22 cellular contexts compared by ENCODE assay signal in genomic region chr5:99646011-99646647, GRCh38.
"Had no signal": no experiment of that assay in that cellular context is flagged by ENCODE, and none has a peak within 500 bp of the region (broad histone marks: within the 10 kb centered on the region; RNA-seq: fewer than 3 reads in every experiment).

No MANE protein-coding gene starts in this region.

- DNase-seq: activated CD4-positive, alpha-beta T cell treated with anti-CD3 and anti-CD28 coated beads, Interleukin-2, amount 10 ng/mL, durations not matched to agents 7 days and 5 days; activated CD8-positive, alpha-beta memory T cell treated with anti-CD3 and anti-CD28 coated beads, Interleukin-2, amount 50 U/mL, for 4 hours; activated effector memory CD4-positive, alpha-beta T cell treated with Interleukin-2 at 50 U/mL for 16 hours; activated naive CD4-positive, alpha-beta T cell treated with anti-CD3 and anti-CD28 coated beads, Interleukin-2, amount 10 ng/mL, durations not matched to agents 7 days and 5 days; activated naive CD8-positive, alpha-beta T cell treated with anti-CD3 and anti-CD28 coated beads, Interleukin-2, amount 50 U/mL, for 24 hours; activated T-cell treated with anti-CD3 and anti-CD28 coated beads, Interleukin-2, amount 50 U/mL, for 4 hours; aorta; effector CD8-positive, alpha-beta T cell; esophagus squamous epithelium; islet precursor cell; midbrain; occipital lobe; stimulated activated naive CD8-positive, alpha-beta T cell treated with anti-CD3 and anti-CD28 coated beads, Interleukin-15, Interleukin-2, amounts not matched to agents 100 U/mL and 50 U/mL, for 24 hours; substantia nigra; T-helper 1 cell; T-helper 9 cell; tibial artery had no signal

- H3K36me3 ChIP-seq: esophagus squamous epithelium, right atrium auricular region, tibial artery had no signal

- H3K4me1 Mint-ChIP-seq: activated CD4-positive, alpha-beta T cell treated with anti-CD3 and anti-CD28 coated beads, Interleukin-2, amount 10 ng/mL, durations not matched to agents 7 days and 5 days; activated naive CD4-positive, alpha-beta T cell treated with anti-CD3 and anti-CD28 coated beads, Interleukin-2, amount 10 ng/mL, durations not matched to agents 7 days and 5 days; activated naive CD8-positive, alpha-beta T cell treated with anti-CD3 and anti-CD28 coated beads, Interleukin-2, amount 50 U/mL, for 24 hours; nephron had no signal

- H3K36me3 Mint-ChIP-seq: activated naive CD4-positive, alpha-beta T cell treated with anti-CD3 and anti-CD28 coated beads, Interleukin-2, amount 10 ng/mL, durations not matched to agents 7 days and 5 days had no signal

- H3K4me3 Mint-ChIP-seq: activated CD4-positive, alpha-beta T cell treated with anti-CD3 and anti-CD28 coated beads, Interleukin-2, amount 10 ng/mL, durations not matched to agents 7 days and 5 days; activated naive CD4-positive, alpha-beta T cell treated with anti-CD3 and anti-CD28 coated beads, Interleukin-2, amount 10 ng/mL, durations not matched to agents 7 days and 5 days; activated naive CD8-positive, alpha-beta T cell treated with anti-CD3 and anti-CD28 coated beads, Interleukin-2, amount 50 U/mL, for 24 hours; activated T-cell treated with anti-CD3 and anti-CD28 coated beads, Interleukin-2, amount 50 U/mL, for 4 hours; dendritic cell treated with granulocyte-macrophage colony-stimulating factor and Interleukin-4, amounts not matched to agents 40 ng/mL and 50 ng/mL, for 4 days; nephron had no signal

- H3K27me3 ChIP-seq: esophagus squamous epithelium, hepatocyte, right atrium auricular region, tibial artery had no signal

- H3K9me3 ChIP-seq: esophagus squamous epithelium, right atrium auricular region, tibial artery had no signal

- H3K9me3 Mint-ChIP-seq: activated T-cell treated with anti-CD3 and anti-CD28 coated beads, Interleukin-2, amount 50 U/mL, for 4 hours; nephron had no signal

- H3K27me3 Mint-ChIP-seq: activated CD4-positive, alpha-beta T cell treated with anti-CD3 and anti-CD28 coated beads, Interleukin-2, amount 10 ng/mL, durations not matched to agents 7 days and 5 days; activated naive CD4-positive, alpha-beta T cell treated with anti-CD3 and anti-CD28 coated beads, Interleukin-2, amount 10 ng/mL, durations not matched to agents 7 days and 5 days; activated naive CD8-positive, alpha-beta T cell treated with anti-CD3 and anti-CD28 coated beads, Interleukin-2, amount 50 U/mL, for 24 hours; dendritic cell treated with granulocyte-macrophage colony-stimulating factor and Interleukin-4, amounts not matched to agents 40 ng/mL and 50 ng/mL, for 4 days had no signal

- H3K27ac ChIP-seq: esophagus squamous epithelium, hepatocyte, right atrium auricular region, tibial artery had no signal

- H3K4me1 ChIP-seq: esophagus squamous epithelium, right atrium auricular region, tibial artery had no signal

- H3K27ac Mint-ChIP-seq: activated CD4-positive, alpha-beta T cell treated with anti-CD3 and anti-CD28 coated beads, Interleukin-2, amount 10 ng/mL, durations not matched to agents 7 days and 5 days; activated naive CD4-positive, alpha-beta T cell treated with anti-CD3 and anti-CD28 coated beads, Interleukin-2, amount 10 ng/mL, durations not matched to agents 7 days and 5 days; activated naive CD8-positive, alpha-beta T cell treated with anti-CD3 and anti-CD28 coated beads, Interleukin-2, amount 50 U/mL, for 24 hours; dendritic cell treated with granulocyte-macrophage colony-stimulating factor and Interleukin-4, amounts not matched to agents 40 ng/mL and 50 ng/mL, for 4 days; nephron had no signal

- H3K4me3 ChIP-seq: esophagus squamous epithelium, hepatocyte, lung, right atrium auricular region, tibial artery had no signal
